In genomic region chr2:25722224-25722623, GRCh38 we compare ENCODE assay signal across 25 cellular contexts.
"Had no signal": no experiment of that assay in that cellular context is flagged by ENCODE, and none has a peak within 500 bp of the region (broad histone marks: within the 10 kb centered on the region; RNA-seq: fewer than 3 reads in every experiment).

No MANE protein-coding gene starts in this region.

- H3K9me3 Mint-ChIP-seq: mesothelial cell of epicardium; natural killer cell; stimulated activated naive CD8-positive, alpha-beta T cell treated with anti-CD3 and anti-CD28 coated beads, Interleukin-15, Interleukin-2, amounts not matched to agents 100 ng/mL and 50 ng/mL, for 24 hours had no signal

- H3K4me2 ChIP-seq: hepatocyte had no signal

- H3K27me3 Mint-ChIP-seq: progenitor cell of endocrine pancreas had no signal

- H3K36me3 ChIP-seq: left ventricle myocardium inferior, ovary, suprapubic skin, thoracic aorta, tibial artery, upper lobe of right lung had no signal

- H3K4me3 Mint-ChIP-seq: mesothelial cell of epicardium; naive B cell; natural killer cell; nephron progenitor cell; stimulated activated naive CD8-positive, alpha-beta T cell treated with anti-CD3 and anti-CD28 coated beads, Interleukin-15, Interleukin-2, amounts not matched to agents 100 ng/mL and 50 ng/mL, for 24 hours had no signal

- H2AFZ ChIP-seq: hepatocyte had no signal

- H3K36me3 Mint-ChIP-seq: mesothelial cell of epicardium, naive B cell, natural killer cell had no signal

- H3K27ac ChIP-seq: hepatocyte, left ventricle myocardium inferior, ovary, skin epidermis, suprapubic skin, thoracic aorta, tibial artery, upper lobe of right lung had no signal

- H3K27me3 ChIP-seq: hepatocyte, ovary, upper lobe of right lung had no signal

- ATAC-seq: natural killer cell, right cardiac atrium, sciatic nerve, upper lobe of right lung had no signal

- H3K79me2 ChIP-seq: hepatocyte had no signal

- H3K4me1 ChIP-seq: left ventricle myocardium inferior, tibial artery, upper lobe of right lung had no signal

- DNase-seq: islet precursor cell; left ventricle myocardium inferior; mesendoderm; naive B cell; natural killer cell; nephron progenitor cell; ovary; right cardiac atrium; stimulated activated CD4-positive, alpha-beta T cell treated with anti-CD3 and anti-CD28 coated beads, Interleukin-12 subunit alpha, Interleukin-12 subunit beta, amount 100 ng/mL, for 4 hours; stimulated activated CD4-positive, alpha-beta T cell treated with anti-CD3 and anti-CD28 coated beads, Interleukin-15, amount 100 ng/mL, for 24 hours; stimulated activated CD4-positive, alpha-beta T cell treated with anti-CD3 and anti-CD28 coated beads, Interleukin-2, amount 100 ng/mL, for 24 hours; stimulated activated CD4-positive, alpha-beta T cell treated with anti-CD3 and anti-CD28 coated beads, Interleukin-4, amount 100 ng/mL, for 1 hour; stimulated activated naive CD4-positive, alpha-beta T cell; tibial artery; trophoblast cell; upper lobe of right lung had no signal

- H3K4me3 ChIP-seq: hepatocyte, left ventricle myocardium inferior, lung, ovary, suprapubic skin, thoracic aorta, tibial artery, upper lobe of right lung had no signal

- H3K9me3 ChIP-seq: left ventricle myocardium inferior, ovary, suprapubic skin, thoracic aorta, tibial artery, upper lobe of right lung had no signal

- H3K4me1 Mint-ChIP-seq: naive B cell had no signal

- H3K27ac Mint-ChIP-seq: mesothelial cell of epicardium; naive B cell; natural killer cell; nephron progenitor cell; progenitor cell of endocrine pancreas; stimulated activated naive CD8-positive, alpha-beta T cell treated with anti-CD3 and anti-CD28 coated beads, Interleukin-15, Interleukin-2, amounts not matched to agents 100 ng/mL and 50 ng/mL, for 24 hours had no signal
